Comparison of ENCODE assay signal across 30 cellular contexts in genomic region chr4:136829298-136829697, GRCh38.
"Had no signal": no experiment of that assay in that cellular context is flagged by ENCODE, and none has a peak within 500 bp of the region (broad histone marks: within the 10 kb centered on the region; RNA-seq: fewer than 3 reads in every experiment).

No MANE protein-coding gene starts in this region.

- H3K9me3 Mint-ChIP-seq: nephron progenitor cell; neural progenitor cell; stimulated activated naive B cell treated with anti-CD40 and anti-IgM and Interleukin-4, amounts not matched to agents 10 μg/mL and 1 μg/mL and 100 μg/mL, for 72 hours had no signal

- ATAC-seq: left colon; natural killer cell; right cardiac atrium; sciatic nerve; stimulated activated naive B cell treated with anti-CD40 and anti-IgM and Interleukin-4, amounts not matched to agents 10 μg/mL and 1 μg/mL and 100 μg/mL, for 72 hours; stimulated activated naive CD8-positive, alpha-beta T cell treated with anti-CD3 and anti-CD28 coated beads, Interleukin-15, Interleukin-2, amounts not matched to agents 100 U/mL and 50 U/mL, for 24 hours had no signal

- H3K27ac ChIP-seq: left ventricle myocardium inferior, neural progenitor cell, neutrophil, ovary, skin epidermis, stomach, testis, thyroid gland, transverse colon, upper lobe of left lung had no signal

- DNase-seq: hypothalamus; immature natural killer cell; kidney; left colon; left ventricle myocardium inferior; mesendoderm; naive B cell; natural killer cell; nephron progenitor cell; occipital lobe; ovary; right cardiac atrium; stimulated activated CD4-positive, alpha-beta T cell treated with anti-CD3 and anti-CD28 coated beads, Interleukin-12 subunit alpha, Interleukin-12 subunit beta, amount 100 ng/mL, for 4 hours; stimulated activated CD4-positive, alpha-beta T cell treated with anti-CD3 and anti-CD28 coated beads, Interleukin-15, amount 100 ng/mL, for 24 hours; stimulated activated CD4-positive, alpha-beta T cell treated with anti-CD3 and anti-CD28 coated beads, Interleukin-2, amount 100 ng/mL, for 24 hours; stimulated activated CD4-positive, alpha-beta T cell treated with anti-CD3 and anti-CD28 coated beads, Interleukin-4, amount 100 ng/mL, for 1 hour; stimulated activated naive B cell treated with anti-CD40 and anti-IgM and Interleukin-4, amounts not matched to agents 10 μg/mL and 1 μg/mL and 100 μg/mL, for 72 hours; stimulated activated naive CD8-positive, alpha-beta T cell treated with anti-CD3 and anti-CD28 coated beads, Interleukin-15, Interleukin-2, amounts not matched to agents 100 U/mL and 50 U/mL, for 24 hours; stomach; testis; thyroid gland; transverse colon; upper lobe of left lung had no signal

- H3K27me3 ChIP-seq: neural progenitor cell, neutrophil, ovary, stomach, testis, thyroid gland, transverse colon, upper lobe of left lung had no signal

- H3K4me3 Mint-ChIP-seq: immature natural killer cell; mesothelial cell of epicardium; naive B cell; natural killer cell; nephron progenitor cell; neural progenitor cell; stimulated activated naive B cell treated with anti-CD40 and anti-IgM and Interleukin-4, amounts not matched to agents 10 μg/mL and 1 μg/mL and 100 μg/mL, for 72 hours had no signal

- H3K4me1 Mint-ChIP-seq: immature natural killer cell; mesothelial cell of epicardium; naive B cell; natural killer cell; nephron progenitor cell; neural progenitor cell; stimulated activated naive B cell treated with anti-CD40 and anti-IgM and Interleukin-4, amounts not matched to agents 10 μg/mL and 1 μg/mL and 100 μg/mL, for 72 hours had no signal

- H3K4me1 ChIP-seq: left ventricle myocardium inferior, neural progenitor cell, stomach, testis, thyroid gland, transverse colon, upper lobe of left lung had no signal

- H3K36me3 Mint-ChIP-seq: immature natural killer cell; mesothelial cell of epicardium; naive B cell; natural killer cell; neural progenitor cell; stimulated activated naive B cell treated with anti-CD40 and anti-IgM and Interleukin-4, amounts not matched to agents 10 μg/mL and 1 μg/mL and 100 μg/mL, for 72 hours had no signal

- H3K36me3 ChIP-seq: left ventricle myocardium inferior, neural progenitor cell, neutrophil, ovary, stomach, thyroid gland, transverse colon, upper lobe of left lung had no signal

- H3K4me3 ChIP-seq: left ventricle myocardium inferior, lung, neural progenitor cell, ovary, skin epidermis, stomach, testis, thyroid gland, transverse colon, upper lobe of left lung had no signal

- H3K27ac Mint-ChIP-seq: immature natural killer cell; mesothelial cell of epicardium; naive B cell; natural killer cell; nephron progenitor cell; neural progenitor cell; progenitor cell of endocrine pancreas; stimulated activated naive B cell treated with anti-CD40 and anti-IgM and Interleukin-4, amounts not matched to agents 10 μg/mL and 1 μg/mL and 100 μg/mL, for 72 hours had no signal

- H3K9me3 ChIP-seq: left ventricle myocardium inferior, neutrophil, ovary, stomach, testis, thyroid gland, transverse colon, upper lobe of left lung had no signal

- H3K27me3 Mint-ChIP-seq: naive B cell; progenitor cell of endocrine pancreas; stimulated activated naive B cell treated with anti-CD40 and anti-IgM and Interleukin-4, amounts not matched to agents 10 μg/mL and 1 μg/mL and 100 μg/mL, for 72 hours had no signal
